Comparison of ENCODE assay signal across 1 cellular context in the genomic region with DNA sequence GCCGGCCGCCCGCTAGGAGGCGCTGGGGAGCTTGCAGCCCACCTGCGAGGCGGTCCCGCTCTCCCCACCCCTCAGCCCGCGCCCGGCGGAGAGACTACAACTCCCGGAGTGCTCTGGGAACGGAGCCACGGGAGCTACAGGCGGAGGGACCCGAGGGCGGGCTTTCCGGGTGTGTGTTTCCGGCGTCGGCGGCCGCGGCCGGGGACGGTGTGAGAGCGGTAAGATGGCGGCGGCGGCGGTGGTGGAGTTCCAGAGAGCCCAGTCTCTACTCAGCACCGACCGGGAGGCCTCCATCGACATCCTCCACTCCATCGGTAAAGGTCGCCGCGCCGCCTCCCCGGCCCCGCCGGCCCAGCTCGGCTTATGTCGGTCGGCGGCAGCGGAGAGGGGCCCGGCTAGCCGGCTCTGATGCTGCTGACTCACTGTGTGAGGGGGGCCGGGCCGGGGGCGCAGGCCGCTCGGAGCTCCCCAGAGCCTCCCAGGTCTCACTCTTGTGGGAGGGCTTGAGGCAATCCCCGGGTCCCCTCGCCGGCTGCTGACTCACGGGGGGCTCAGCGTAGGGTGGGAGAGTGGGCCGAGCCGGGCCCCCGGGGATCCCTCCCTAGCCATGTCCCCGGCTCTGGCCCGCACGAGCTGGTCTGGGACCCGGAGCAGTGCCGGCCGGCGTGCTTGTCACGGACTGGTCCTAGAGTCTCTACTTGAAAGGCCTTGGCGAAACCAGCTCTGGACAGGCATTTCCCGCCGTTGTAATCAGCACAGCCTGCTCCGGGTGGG.
A peak's percentile ranks its signal among the peaks of the same experiment; 100 is the strongest.
TF ChIP-seq lines count a peak whose summit lies in the region.

Gene PSMD11, plus strand, starts transcription at position 210 of the 774 bp plus-strand sequence. Its CDS starts 14 bp downstream, at position 224.

TF ChIP-seq in neural cell, 6 proteins besides CTCF, POLR2A, EP300 and RAD21 (continued from another document):
- no peak for TF ChIP-seq EZH2 (IDR thresholded peaks at IDR 0.05; ENCODE audit: borderline replicate concordance, insufficient read depth, low read length, poor library complexity, severe bottlenecking)
- TF ChIP-seq TAF1 (IDR thresholded peaks at IDR 0.05; ENCODE audit: low read depth): peak; percentile 74
- TF ChIP-seq POLR2AphosphoS5 (IDR thresholded peaks at IDR 0.05): peak; percentile 87
- TF ChIP-seq MXI1 (conservative IDR thresholded peaks at IDR 0.05; ENCODE audit: poor library complexity, severe bottlenecking): peak; percentile 73
